In the genomic region with DNA sequence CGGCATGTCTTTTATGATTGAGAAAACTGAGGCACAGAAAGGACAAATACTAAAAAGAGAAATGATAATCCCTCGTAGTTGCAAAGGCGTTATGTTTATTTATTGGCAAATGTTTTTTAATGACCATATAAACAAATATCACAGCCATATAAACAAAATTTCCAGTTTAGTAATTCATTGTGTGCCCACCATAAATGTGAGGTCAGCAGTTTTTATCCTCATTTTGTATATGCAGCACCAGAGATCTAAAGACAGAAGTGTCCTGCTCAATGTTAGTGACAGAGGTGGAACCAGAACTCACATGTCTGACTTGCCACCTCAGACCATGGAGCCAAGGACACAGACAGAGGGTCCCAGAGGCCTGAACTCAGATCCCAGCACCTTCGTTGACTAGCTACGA, we compare ENCODE assay signal across 29 cellular contexts. TPM values are rescaled to one million over a fixed set of nuclear protein-coding genes. Genes with fewer than 3 reads are reported as not detected.
"Had no signal": no experiment of that assay in that cellular context is flagged by ENCODE, and none has a peak within 500 bp of the region (broad histone marks: within the 10 kb centered on the region; RNA-seq: fewer than 3 reads in every experiment).

No MANE protein-coding gene starts in this region.

- H3K9me3 ChIP-seq: colonic mucosa, esophagus squamous epithelium, gastrocnemius medialis, heart right ventricle, left lung, lower lobe of right lung, mucosa of descending colon had no signal

- H3K36me3 ChIP-seq: colonic mucosa, esophagus squamous epithelium, gastrocnemius medialis, heart right ventricle, left lung, lower lobe of right lung had no signal

- H3K27me3 ChIP-seq: colonic mucosa, esophagus squamous epithelium, left lung had no signal

- ATAC-seq: effector memory CD8-positive, alpha-beta T cell; esophagus mucosa; gastrocnemius medialis; heart right ventricle; left cardiac atrium; left lung; left ventricle myocardium superior; lower lobe of right lung; mucosa of descending colon had no signal

- DNase-seq: colonic mucosa; cortex of kidney; effector CD8-positive, alpha-beta T cell; effector memory CD8-positive, alpha-beta T cell; endodermal cell; erythroblast; esophagus squamous epithelium; foreskin fibroblast; foreskin melanocyte; gastrocnemius medialis; glutamatergic neuron; head of caudate nucleus; heart right ventricle; hippocampal formation; left cardiac atrium; left lung; left ventricle myocardium superior; lower lobe of right lung; mesenchymal stem cell; mucosa of descending colon; naive B cell had no signal

- H3K27ac ChIP-seq: colonic mucosa, epithelial cell of prostate, esophagus squamous epithelium, gastrocnemius medialis, heart right ventricle, left lung, lower lobe of right lung had no signal

- FAIRE-seq: islet of Langerhans, keratinocyte had no signal

- H3K4me1 ChIP-seq: colonic mucosa, esophagus squamous epithelium, gastrocnemius medialis, left lung, lower lobe of right lung had no signal

- H3K4me3 ChIP-seq: colonic mucosa, esophagus squamous epithelium, gastrocnemius medialis, heart right ventricle, left lung, lower lobe of right lung, mucosa of descending colon had no signal

RNA-seq across cellular contexts. Expression of gene CNNM1, which starts 14.1 kb away (rescaled TPM):
- total RNA-seq: dermis microvascular lymphatic vessel endothelial cell, gastrocnemius medialis, glomerular endothelial cell, lung microvascular endothelial cell, myocyte had no signal
